In the genomic region with DNA sequence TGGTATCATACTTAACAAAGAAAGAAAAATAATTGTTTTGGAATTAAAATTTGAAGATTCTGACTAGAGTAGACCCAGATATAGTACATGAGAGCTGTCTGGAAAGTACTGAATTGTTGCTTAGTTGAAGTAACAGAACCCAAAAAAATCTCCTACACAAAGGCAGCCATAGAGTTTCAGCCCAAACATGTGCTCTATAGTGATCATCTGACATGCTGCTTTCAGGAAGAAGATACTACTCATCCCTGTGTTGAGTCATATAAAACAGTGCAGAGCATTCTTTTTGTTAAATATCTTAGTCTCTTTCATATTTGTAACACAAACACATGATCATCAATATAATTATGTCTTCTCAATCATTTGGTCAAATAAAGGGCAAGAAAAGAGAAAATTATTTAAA, we compare ENCODE assay signal across 25 cellular contexts.
DNase-seq lines count a peak whose midpoint lies in the region; ATAC-seq, FAIRE-seq and TF ChIP-seq lines count a peak whose summit lies in the region.
"Had no signal": no experiment of that assay in that cellular context is flagged by ENCODE, and none has a peak within 500 bp of the region (broad histone marks: within the 10 kb centered on the region; RNA-seq: fewer than 3 reads in every experiment).

No MANE protein-coding gene starts in this region.

- H4K20me1 ChIP-seq in GM23248 (ENCODE audit: insufficient read depth) = no peaks in the 10 kb centered on the region

- FAIRE-seq in frontal cortex (lab: Jason Lieb, UNC) = peak; percentile 39

- H3K27me3 ChIP-seq in GM23248 (replicated peaks; ENCODE audit: insufficient read depth) (no peaks in the 10 kb centered on the region; the same call in 1 of the 2 replicates), WERI-Rb-1 (ENCODE audit: insufficient read depth, low read depth, severe bottlenecking) (no peaks in the 10 kb centered on the region), rectal smooth muscle tissue (ENCODE audit: control insufficient read depth, insufficient read depth, low read length) (no peaks in the 10 kb centered on the region)
- H3K27me3 ChIP-seq: adrenal gland had no signal

- in situ Hi-C loops in GM23248 (cut with MboI) = no loop called here

- DNase-seq in GM23248 (peak; percentile 35), WERI-Rb-1 (no peak), frontal cortex (ENCODE audit: low spot score in 2 of 2) (no peak), dedifferentiated amniotic fluid mesenchymal stem cell (ENCODE audit: extremely low spot score) (no peak)
- no peak for DNase-seq in activated CD8-positive, alpha-beta T cell treated with anti-CD3 and anti-CD28 coated beads for 36 hours
- DNase-seq: activated CD4-positive, alpha-beta T cell treated with anti-CD3 and anti-CD28 coated beads, Interleukin-2, amount 10 ng/mL, durations not matched to agents 7 days and 5 days; activated T-cell treated with anti-CD3 and anti-CD28 coated beads, Interleukin-2, amount 50 U/mL, for 4 hours; adrenal gland; C1 segment of cervical spinal cord; effector CD4-positive, alpha-beta T cell; immature natural killer cell; left ventricle myocardium inferior; natural killer cell; NCI-H1694 treated with DMSO at 0.1 percent for 48 hours; NCI-H2171; NCI-H524; SIG-M5; stimulated activated CD4-positive, alpha-beta T cell treated with anti-CD3 and anti-CD28 coated beads, Interleukin-2, amount 100 ng/mL, for 24 hours; SW 1271; T-helper 9 cell had no signal

- H3K9ac ChIP-seq in GM23248 = no peak overlapping the region
- H3K9ac ChIP-seq in rectal smooth muscle tissue (ENCODE audit: low read length) = no peak overlapping the region

- H3K27ac Mint-ChIP-seq in activated CD8-positive, alpha-beta T cell treated with anti-CD3 and anti-CD28 coated beads for 36 hours = no peak overlapping the region
- H3K27ac Mint-ChIP-seq: activated CD4-positive, alpha-beta T cell treated with anti-CD3 and anti-CD28 coated beads, Interleukin-2, amount 10 ng/mL, durations not matched to agents 7 days and 5 days; brain; immature natural killer cell; natural killer cell; type B pancreatic cell had no signal

- CTCF ChIA-PET in activated CD8-positive, alpha-beta T cell treated with anti-CD3 and anti-CD28 coated beads for 36 hours (lab: Charles Lee) = no interaction called here

- H3F3A ChIP-seq in GM23248 (ENCODE audit: insufficient read depth) = no peaks in the 10 kb centered on the region

- H3K4me1 ChIP-seq in GM23248 (ENCODE audit: insufficient read depth) = no peaks in the 10 kb centered on the region
- H3K4me1 ChIP-seq in rectal smooth muscle tissue (ENCODE audit: control insufficient read depth, insufficient read depth, low read length) = peaks cover 18% of the 10 kb centered on the region
- H3K4me1 ChIP-seq: adrenal gland had no signal

- H3K4me3 Mint-ChIP-seq in activated CD8-positive, alpha-beta T cell treated with anti-CD3 and anti-CD28 coated beads for 36 hours = no peak overlapping the region
- H3K4me3 Mint-ChIP-seq: activated CD4-positive, alpha-beta T cell treated with anti-CD3 and anti-CD28 coated beads, Interleukin-2, amount 10 ng/mL, durations not matched to agents 7 days and 5 days; activated T-cell treated with anti-CD3 and anti-CD28 coated beads, Interleukin-2, amount 50 U/mL, for 4 hours; brain; immature natural killer cell; natural killer cell; type B pancreatic cell had no signal

- H3K27me3 Mint-ChIP-seq in activated CD8-positive, alpha-beta T cell treated with anti-CD3 and anti-CD28 coated beads for 36 hours = no peaks in the 10 kb centered on the region
- H3K27me3 Mint-ChIP-seq: activated CD4-positive, alpha-beta T cell treated with anti-CD3 and anti-CD28 coated beads, Interleukin-2, amount 10 ng/mL, durations not matched to agents 7 days and 5 days; brain had no signal

- intact Hi-C loops in activated CD8-positive, alpha-beta T cell treated with anti-CD3 and anti-CD28 coated beads for 36 hours (cut with micrococcal nuclease) = no loop called here

- H3K36me3 ChIP-seq in GM23248 (ENCODE audit: low read depth) (no peaks in the 10 kb centered on the region), WERI-Rb-1 (no peaks in the 10 kb centered on the region), rectal smooth muscle tissue (ENCODE audit: control insufficient read depth, insufficient read depth, low read length) (no peaks in the 10 kb centered on the region)
- H3K36me3 ChIP-seq: adrenal gland, left ventricle myocardium inferior had no signal

- no peaks in the 10 kb centered on the region for H3K36me3 Mint-ChIP-seq in activated CD8-positive, alpha-beta T cell treated with anti-CD3 and anti-CD28 coated beads for 36 hours (ENCODE audit: low read depth)
- H3K36me3 Mint-ChIP-seq: brain, natural killer cell, type B pancreatic cell had no signal

- H3K4me1 Mint-ChIP-seq in activated CD8-positive, alpha-beta T cell treated with anti-CD3 and anti-CD28 coated beads for 36 hours (ENCODE audit: low read depth) = no peaks in the 10 kb centered on the region
- H3K4me1 Mint-ChIP-seq: activated CD4-positive, alpha-beta T cell treated with anti-CD3 and anti-CD28 coated beads, Interleukin-2, amount 10 ng/mL, durations not matched to agents 7 days and 5 days; immature natural killer cell; natural killer cell had no signal

- H2AFZ ChIP-seq in GM23248 = no peak overlapping the region

- POLR2A ChIA-PET in activated CD8-positive, alpha-beta T cell treated with anti-CD3 and anti-CD28 coated beads for 36 hours (lab: Charles Lee) = no interaction called here

- no peaks in the 10 kb centered on the region for H3K9me3 Mint-ChIP-seq in activated CD8-positive, alpha-beta T cell treated with anti-CD3 and anti-CD28 coated beads for 36 hours
- H3K9me3 Mint-ChIP-seq: activated CD4-positive, alpha-beta T cell treated with anti-CD3 and anti-CD28 coated beads, Interleukin-2, amount 10 ng/mL, durations not matched to agents 7 days and 5 days; activated T-cell treated with anti-CD3 and anti-CD28 coated beads, Interleukin-2, amount 50 U/mL, for 4 hours; natural killer cell; type B pancreatic cell had no signal

- H3K9me3 ChIP-seq in GM23248 (ENCODE audit: low read depth) (no peaks in the 10 kb centered on the region), WERI-Rb-1 (ENCODE audit: severe bottlenecking) (no peaks in the 10 kb centered on the region)
- H3K9me3 ChIP-seq: adrenal gland, left ventricle myocardium inferior had no signal

- no peaks in the 10 kb centered on the region for H3K9me2 ChIP-seq in GM23248 (ENCODE audit: insufficient read depth)

- H3K4me3 ChIP-seq in GM23248 (no peak overlapping the region), WERI-Rb-1 (ENCODE audit: low read depth, low read length) (no peak overlapping the region), rectal smooth muscle tissue (ENCODE audit: low read length) (no peak overlapping the region)
- H3K4me3 ChIP-seq: adrenal gland, left ventricle myocardium inferior had no signal

- ATAC-seq in activated CD8-positive, alpha-beta T cell treated with anti-CD3 and anti-CD28 coated beads for 36 hours = no peak
- no peak for ATAC-seq in esophagus mucosa
- ATAC-seq: activated T-cell treated with anti-CD3 and anti-CD28 coated beads, Interleukin-2, amount 50 U/mL, for 4 hours; natural killer cell had no signal

- no peaks in the 10 kb centered on the region for H3K79me2 ChIP-seq in GM23248 (ENCODE audit: insufficient read depth)

- no peak overlapping the region for H3K27ac ChIP-seq in GM23248
- peak overlapping the region; percentile 30; the same call in 1 of the 2 replicates for H3K27ac ChIP-seq in WERI-Rb-1
- peak overlapping the region; percentile 44 for H3K27ac ChIP-seq in rectal smooth muscle tissue (ENCODE audit: low read depth, low read length)
- H3K27ac ChIP-seq: adrenal gland, left ventricle myocardium inferior, VCaP had no signal

- TF ChIP-seq CTCF in WERI-Rb-1 (IDR thresholded peaks at IDR 0.05; ENCODE audit: low read depth, low read length) = no peak
- no peak for TF ChIP-seq CTCF in activated CD8-positive, alpha-beta T cell treated with anti-CD3 and anti-CD28 coated beads for 36 hours (IDR thresholded peaks at IDR 0.05)

- no peak overlapping the region for H3K4me2 ChIP-seq in GM23248 (ENCODE audit: unreplicated experiment)
